8 cellular contexts compared by ENCODE assay signal in genomic region chr11:11787305-11788066, GRCh38. TPM values are rescaled to one million over a fixed set of nuclear protein-coding genes. Genes with fewer than 3 reads are reported as not detected.
DNase-seq lines count a peak whose midpoint lies in the region; ATAC-seq lines count a peak whose summit lies in the region.

No MANE protein-coding gene starts in this region.

- in situ Hi-C loops in SK-MEL-5 (cut with HindIII; ENCODE audit: low pct_unique_long_range_greater_than_20kb, low sequenced_read_pairs), result no loop called here

- peak; percentile 59 for ATAC-seq in GM19043 (IDR thresholded peaks at IDR 0.05; ENCODE audit: low read depth, unreplicated experiment)

- DNase-seq in AG20443 (ENCODE audit: low spot score), result peak; percentile 75
- DNase-seq in M059J (ENCODE audit: low read depth), result peak; percentile 72
- DNase-seq in SK-MEL-5 (ENCODE audit: low read depth, low spot score), result peak; percentile 77
- DNase-seq in activated gamma-delta T cell treated with anti-CD3 and anti-CD28 coated beads, Interleukin-2, amount 50 U/mL, for 16 hours (ENCODE audit: low read depth), result peak; percentile 49
- peak; percentile 78 for DNase-seq in globus pallidus (ENCODE audit: low spot score)
- peak; percentile 87 for DNase-seq in pons (ENCODE audit: low spot score)
- DNase-seq in ureter (ENCODE audit: low spot score), result peak; percentile 77

RNA-seq across cellular contexts. Expression of gene USP47, which starts 54.3 kb away (rescaled TPM):
- total RNA-seq in M059J (2014; rRNA removed; shearing (Covaris generic)), result 30.1 and 39.9 TPM in 2 replicates
- total RNA-seq in SK-MEL-5 (2014; rRNA removed; shearing (Covaris generic)), result 32.6 and 33.7 TPM in 2 replicates
- polyA plus RNA-seq in SK-MEL-5 (2015; cell fraction: cytosol; rRNA removed), result 12.0 and 18.2 TPM in 2 replicates
- 54.3 and 57.9 TPM in 2 replicates for polyA plus RNA-seq in SK-MEL-5 (2015; cell fraction: nucleus; rRNA removed)
- total RNA-seq in ureter, result 81.0 TPM

Comparison
In these comparisons a context has a peak if more than half of its experiments do, and no peak if none do; other contexts are left out.
1. Peak in every context shown above with its lines: DNase-seq and ATAC-seq.